In genomic region chr2:705971-706511, GRCh38 we compare ENCODE assay signal across 10 cellular contexts. TPM values are rescaled to one million over a fixed set of nuclear protein-coding genes. Genes with fewer than 3 reads are reported as not detected.
DNase-seq lines count a peak whose midpoint lies in the region; ATAC-seq, FAIRE-seq and TF ChIP-seq lines count a peak whose summit lies in the region.
"Had no signal": no experiment of that assay in that cellular context is flagged by ENCODE, and none has a peak within 500 bp of the region (broad histone marks: within the 10 kb centered on the region; RNA-seq: fewer than 3 reads in every experiment).

No MANE protein-coding gene starts in this region.

- no peaks in the 10 kb centered on the region for H3K36me3 ChIP-seq in GM12878 (ENCODE audit: control insufficient read depth in 2 of 2, insufficient read depth in 2 of 2, low read length in 1 of 2)
- no peaks in the 10 kb centered on the region for H3K36me3 ChIP-seq in WERI-Rb-1

- intact Hi-C loops in GM12878 (cut with micrococcal nuclease; ENCODE audit: unreplicated experiment): loop anchor here (1.0 to 5.0 kb wide), 3 partner anchors 21 to 244 kb away; no protein-coding TSS in a partner anchor

- SMC1A ChIA-PET in GM12878 (lab: Charles Lee; ENCODE audit: uncharacterized antibody, unreplicated experiment): interaction anchor here (1.2 to 1.3 kb wide), 2 partner anchors 20 to 21 kb away, joined by 3 to 4 read pairs; no protein-coding TSS in a partner anchor

- no peak for TF ChIP-seq POLR2A in GM12878 (IDR thresholded peaks at IDR 0.05; ENCODE audit: low read depth, low read length)

- H3K27me3 ChIP-seq in GM12878 (replicated peaks in 1 of 2; ENCODE audit: control insufficient read depth in 2 of 2, insufficient read depth in 2 of 2, low read length in 1 of 2): no peaks in the 10 kb centered on the region
- H3K27me3 ChIP-seq in WERI-Rb-1 (ENCODE audit: insufficient read depth, low read depth, severe bottlenecking): no peaks in the 10 kb centered on the region

- under 1% methylated on average over 7 of the region's 7 CpGs for WGBS in GM12878 (ENCODE audit: insufficient coverage, insufficient replicate concordance, low lambda C conversion rate, missing lambda C conversion rate)

- peak in 1 of 2 experiments; percentile 34; a peak in 1 of 4 replicates for TF ChIP-seq EP300 in GM12878 (IDR thresholded peaks at IDR 0.05; ENCODE audit: borderline replicate concordance in 1 of 2, control insufficient read depth in 1 of 2, low read depth in 2 of 2, low read length in 2 of 2)

- peak; percentile 96 for ATAC-seq in GM18867 (IDR thresholded peaks at IDR 0.05; ENCODE audit: unreplicated experiment)
- ATAC-seq in GM19468 (IDR thresholded peaks at IDR 0.05; ENCODE audit: extremely low read depth, unreplicated experiment): peak; percentile 94
- ATAC-seq in HG03045 (IDR thresholded peaks at IDR 0.05; ENCODE audit: unreplicated experiment): peak; percentile 93
- ATAC-seq in GM12878: peak; percentile 97
- ATAC-seq: WTC11 had no signal

- H3K4me3 ChIP-seq in GM12878: no peak overlapping the region
- H3K4me3 ChIP-seq in WERI-Rb-1 (ENCODE audit: low read depth, low read length): no peak overlapping the region

- no TSS peak for BruUV-seq in GM12878 (replicated peaks; lab: Mats Ljungman, UMichigan)

- peaks cover 11% of the 10 kb centered on the region for H3K4me1 ChIP-seq in GM12878 (ENCODE audit: control insufficient read depth, insufficient read depth, low read length)

- no peak for TF ChIP-seq RAD21 in GM12878 (IDR thresholded peaks at IDR 0.05; ENCODE audit: insufficient read depth, low read depth, low read length)

- no peaks in the 10 kb centered on the region for H3K79me2 ChIP-seq in GM12878 (ENCODE audit: control insufficient read depth, insufficient read depth, low read length)

- peak; percentile 86 for FAIRE-seq in GM12878 (lab: Jason Lieb, UNC)

- no peak overlapping the region for H3K9ac ChIP-seq in GM12878 (ENCODE audit: control insufficient read depth, insufficient read depth, low read length)

- H3K27ac ChIP-seq in GM12878 (ENCODE audit: control insufficient read depth, insufficient read depth) (no peak overlapping the region), WERI-Rb-1 (no peak overlapping the region)

- H3K4me2 ChIP-seq in GM12878 (ENCODE audit: control insufficient read depth, insufficient read depth): peak overlapping the region; percentile 38

- H2AFZ ChIP-seq in GM12878 (ENCODE audit: control insufficient read depth, low read depth, low read length): no peak overlapping the region

- in situ Hi-C loops in GM12878 (cut with MboI): no loop called here

- CTCF ChIA-PET in GM12878 (lab: Yijun Ruan, JAX): interaction anchor here (1.1 to 1.3 kb wide), 2 partner anchors 9 kb away, joined by 3 read pairs; no protein-coding TSS in a partner anchor

- H3K9me3 ChIP-seq in GM12878 (replicated peaks; ENCODE audit: control insufficient read depth, insufficient read depth, low read length) (no peaks in the 10 kb centered on the region), WERI-Rb-1 (ENCODE audit: severe bottlenecking) (peaks cover 3% of the 10 kb centered on the region)

- POLR2A ChIA-PET in GM12878 (lab: Charles Lee): no interaction called here

- DNase-seq in GM12878 (ENCODE audit: low read depth, low spot score) (peak; percentile 60), amygdala (lab: John Stamatoyannopoulos, UW) (no peak), NCI-H2029 (lab: John Stamatoyannopoulos, UW) (no peak), WERI-Rb-1 (no peak)
- DNase-seq: cerebellar nuclear complex, NCI-H524 treated with DMSO at 0.1 percent for 48 hours had no signal

- no peaks in the 10 kb centered on the region for H4K20me1 ChIP-seq in GM12878 (ENCODE audit: control insufficient read depth, insufficient read depth)

- RAD21 ChIA-PET in GM12878 (lab: Charles Lee; ENCODE audit: unreplicated experiment): interaction anchor here (1.0 to 1.8 kb wide), 4 partner anchors 9 to 28 kb away, joined by 3 to 4 read pairs (median 3); partner anchors contain the start of gene TMEM18

- TF ChIP-seq CTCF in GM12878 (IDR thresholded peaks at IDR 0.05 in 2 of 3, conservative IDR thresholded peaks at IDR 0.05 in 1 of 3; ENCODE audit: control insufficient read depth in 2 of 3, extremely low read depth in 1 of 3, insufficient read depth in 1 of 3, low read depth in 3 of 3, low read length in 3 of 3): no peak
- TF ChIP-seq CTCF in WERI-Rb-1 (IDR thresholded peaks at IDR 0.05; ENCODE audit: low read depth, low read length): no peak

TF ChIP-seq in GM12878, 131 proteins besides CTCF, POLR2A, EP300 and RAD21 (continues in another document):
- TF ChIP-seq SIX5 (IDR thresholded peaks at IDR 0.05; ENCODE audit: low read depth, low read length, severe bottlenecking): no peak
- TF ChIP-seq GATAD2B (conservative IDR thresholded peaks at IDR 0.05; ENCODE audit: low read depth): no peak
- no peak for TF ChIP-seq SP1 (IDR thresholded peaks at IDR 0.05; ENCODE audit: low read depth, low read length)
- no peak for TF ChIP-seq SUZ12 (IDR thresholded peaks at IDR 0.05; ENCODE audit: unreplicated experiment)
- TF ChIP-seq CBFB (IDR thresholded peaks at IDR 0.05; ENCODE audit: low read depth): peak; percentile 17; the same call in 1 of the 2 replicates
- TF ChIP-seq BCL11A (IDR thresholded peaks at IDR 0.05; ENCODE audit: low read depth, low read length): peak; percentile 79; the same call in 1 of the 2 replicates
- no peak for TF ChIP-seq RELA (IDR thresholded peaks at IDR 0.05; ENCODE audit: borderline replicate concordance, partially characterized antibody)
- TF ChIP-seq HDAC6 (IDR thresholded peaks at IDR 0.05; ENCODE audit: unreplicated experiment): no peak
- TF ChIP-seq POU2F2 (IDR thresholded peaks at IDR 0.05; ENCODE audit: borderline replicate concordance, low read depth, low read length): 0 out of 3 replicates have a peak, but pooled peaks have one; percentile 17
- peak; percentile 77; the same call in 1 of the 2 replicates for TF ChIP-seq MTA3 (IDR thresholded peaks at IDR 0.05; ENCODE audit: borderline replicate concordance, low read length)
- TF ChIP-seq, protein P1, sequence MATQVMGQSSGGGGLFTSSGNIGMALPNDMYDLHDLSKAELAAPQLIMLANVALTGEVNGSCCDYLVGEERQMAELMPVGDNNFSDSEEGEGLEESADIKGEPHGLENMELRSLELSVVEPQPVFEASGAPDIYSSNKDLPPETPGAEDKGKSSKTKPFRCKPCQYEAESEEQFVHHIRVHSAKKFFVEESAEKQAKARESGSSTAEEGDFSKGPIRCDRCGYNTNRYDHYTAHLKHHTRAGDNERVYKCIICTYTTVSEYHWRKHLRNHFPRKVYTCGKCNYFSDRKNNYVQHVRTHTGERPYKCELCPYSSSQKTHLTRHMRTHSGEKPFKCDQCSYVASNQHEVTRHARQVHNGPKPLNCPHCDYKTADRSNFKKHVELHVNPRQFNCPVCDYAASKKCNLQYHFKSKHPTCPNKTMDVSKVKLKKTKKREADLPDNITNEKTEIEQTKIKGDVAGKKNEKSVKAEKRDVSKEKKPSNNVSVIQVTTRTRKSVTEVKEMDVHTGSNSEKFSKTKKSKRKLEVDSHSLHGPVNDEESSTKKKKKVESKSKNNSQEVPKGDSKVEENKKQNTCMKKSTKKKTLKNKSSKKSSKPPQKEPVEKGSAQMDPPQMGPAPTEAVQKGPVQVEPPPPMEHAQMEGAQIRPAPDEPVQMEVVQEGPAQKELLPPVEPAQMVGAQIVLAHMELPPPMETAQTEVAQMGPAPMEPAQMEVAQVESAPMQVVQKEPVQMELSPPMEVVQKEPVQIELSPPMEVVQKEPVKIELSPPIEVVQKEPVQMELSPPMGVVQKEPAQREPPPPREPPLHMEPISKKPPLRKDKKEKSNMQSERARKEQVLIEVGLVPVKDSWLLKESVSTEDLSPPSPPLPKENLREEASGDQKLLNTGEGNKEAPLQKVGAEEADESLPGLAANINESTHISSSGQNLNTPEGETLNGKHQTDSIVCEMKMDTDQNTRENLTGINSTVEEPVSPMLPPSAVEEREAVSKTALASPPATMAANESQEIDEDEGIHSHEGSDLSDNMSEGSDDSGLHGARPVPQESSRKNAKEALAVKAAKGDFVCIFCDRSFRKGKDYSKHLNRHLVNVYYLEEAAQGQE (IDR thresholded peaks at IDR 0.05; ENCODE audit: low read depth, low read length): no peak
- TF ChIP-seq NFYA (IDR thresholded peaks at IDR 0.05; ENCODE audit: borderline replicate concordance, low read depth, low read length): no peak
- peak; percentile 84 for TF ChIP-seq NFIC (IDR thresholded peaks at IDR 0.05; ENCODE audit: low read depth, low read length)
- TF ChIP-seq CHD1 (IDR thresholded peaks at IDR 0.05; ENCODE audit: low read depth, low read length): no peak
- TF ChIP-seq, protein P2, sequence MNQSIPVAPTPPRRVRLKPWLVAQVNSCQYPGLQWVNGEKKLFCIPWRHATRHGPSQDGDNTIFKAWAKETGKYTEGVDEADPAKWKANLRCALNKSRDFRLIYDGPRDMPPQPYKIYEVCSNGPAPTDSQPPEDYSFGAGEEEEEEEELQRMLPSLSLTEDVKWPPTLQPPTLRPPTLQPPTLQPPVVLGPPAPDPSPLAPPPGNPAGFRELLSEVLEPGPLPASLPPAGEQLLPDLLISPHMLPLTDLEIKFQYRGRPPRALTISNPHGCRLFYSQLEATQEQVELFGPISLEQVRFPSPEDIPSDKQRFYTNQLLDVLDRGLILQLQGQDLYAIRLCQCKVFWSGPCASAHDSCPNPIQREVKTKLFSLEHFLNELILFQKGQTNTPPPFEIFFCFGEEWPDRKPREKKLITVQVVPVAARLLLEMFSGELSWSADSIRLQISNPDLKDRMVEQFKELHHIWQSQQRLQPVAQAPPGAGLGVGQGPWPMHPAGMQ (IDR thresholded peaks at IDR 0.05; ENCODE audit: borderline replicate concordance): no peak
- TF ChIP-seq NBN (IDR thresholded peaks at IDR 0.05): 0 out of 2 replicates have a peak, but pooled peaks have one; percentile 54

RNA-seq across cellular contexts. Expression of gene TMEM18, which starts 28.8 kb away (rescaled TPM):
- 30.6 and 33.9 TPM in 2 replicates for total RNA-seq in GM12878 (2013; cell fraction: nucleolus; rRNA removed)
- total RNA-seq in GM12878 (2014; rRNA removed) (11.2 and 12.7 TPM in 2 replicates), GM12878 (2014; rRNA removed; fragmentation: Illumina TruSeq; extraction: Trizol) (17.6 and 21.8 TPM in 2 replicates), GM12878 (2021) (22.3 and 23.7 TPM in 2 replicates)
- polyA plus RNA-seq in GM12878 (2011; ENCODE audit: low read depth): 17.2 TPM
- polyA plus RNA-seq in GM12878 (2011; rRNA removed) (33.8 and 44.1 TPM in 2 replicates), GM12878 (2014; fragmentation: Illumina TruSeq; extraction: Trizol) (20.1 and 25.2 TPM in 2 replicates), GM12878 (2014; fragmentation: Nextera tagmentation; extraction: Ambion mirVana) (10 to 100 TPM; 52.0 to 56.3 TPM), GM12878 (2014; rRNA removed) (14.5 and 14.9 TPM in 2 replicates), GM12878 (2016; fragmentation: Nextera tagmentation; extraction: Ambion mirVana) (10 to 100 TPM; 26.8 to 27.0 TPM)
- polyA plus RNA-seq in GM12878 (2011; cell fraction: cytosol; rRNA removed): 20.6 and 21.7 TPM in 2 replicates
- 43.3 and 44.0 TPM in 2 replicates for polyA plus RNA-seq in GM12878 (2011; cell fraction: nucleus; rRNA removed)
- polyA plus RNA-seq in GM12878 (2012): 22.5 and 24.7 TPM in 2 replicates
- polyA minus RNA-seq in GM12878 (2011; rRNA and poly(A)+ RNA removed): 15.7 and 21.1 TPM in 2 replicates
- 4.6 and 5.1 TPM in 2 replicates for polyA minus RNA-seq in GM12878 (2011; cell fraction: cytosol; rRNA and poly(A)+ RNA removed)
- 14.6 and 25.4 TPM in 2 replicates for polyA minus RNA-seq in GM12878 (2011; cell fraction: nucleus; rRNA and poly(A)+ RNA removed)
